In the genomic region with DNA sequence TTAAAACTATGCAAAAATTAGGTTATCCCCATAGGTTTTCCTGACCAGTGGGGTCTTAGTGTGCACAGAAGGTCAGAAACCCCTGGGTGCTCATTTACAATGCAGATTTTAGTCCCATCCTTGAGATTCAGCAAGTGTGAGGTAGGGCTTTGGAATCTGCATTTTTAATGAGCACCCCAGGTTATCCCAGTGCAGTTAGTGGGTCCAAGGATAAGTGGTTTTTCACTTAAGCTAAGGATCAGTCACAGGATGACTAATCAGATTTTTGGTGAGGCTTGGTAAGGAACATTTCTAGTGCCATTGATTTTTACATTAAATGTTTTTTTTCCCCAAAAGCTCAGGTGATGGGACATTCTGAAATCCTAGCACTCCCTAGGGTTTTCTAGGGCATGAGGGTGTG, we compare ENCODE assay signal across 20 cellular contexts.
"Had no signal": no experiment of that assay in that cellular context is flagged by ENCODE, and none has a peak within 500 bp of the region (broad histone marks: within the 10 kb centered on the region; RNA-seq: fewer than 3 reads in every experiment).

No MANE protein-coding gene starts in this region.

- H3K27me3 ChIP-seq: foreskin keratinocyte, vagina had no signal

- H3K4me3 ChIP-seq: left ventricle myocardium inferior, thoracic aorta, vagina had no signal

- H3K27ac Mint-ChIP-seq: activated CD4-positive, alpha-beta memory T cell treated with anti-CD3 and anti-CD28 coated beads for 36 hours; activated naive CD4-positive, alpha-beta T cell treated with anti-CD3 and anti-CD28 coated beads, Interleukin-2, amount 50 U/mL, for 72 hours; brain; natural killer cell; progenitor cell of endocrine pancreas; type B pancreatic cell had no signal

- H3K4me3 Mint-ChIP-seq: activated CD4-positive, alpha-beta memory T cell treated with anti-CD3 and anti-CD28 coated beads for 36 hours; brain; natural killer cell; type B pancreatic cell had no signal

- H3K36me3 ChIP-seq: left ventricle myocardium inferior, thoracic aorta, vagina had no signal

- H3K27me3 Mint-ChIP-seq: activated CD4-positive, alpha-beta memory T cell treated with anti-CD3 and anti-CD28 coated beads for 36 hours; progenitor cell of endocrine pancreas; type B pancreatic cell had no signal

- DNase-seq: activated CD4-positive, alpha-beta memory T cell treated with anti-CD3 and anti-CD28 coated beads for 36 hours; activated CD4-positive, alpha-beta T cell treated with anti-CD3 and anti-CD28 coated beads for 48 hours; activated gamma-delta T cell; activated T-cell treated with anti-CD3 and anti-CD28 coated beads for 4 hours; aorta; dermis blood vessel endothelial cell; effector CD8-positive, alpha-beta T cell; erythroblast; foreskin keratinocyte; left ventricle myocardium inferior; natural killer cell; stimulated activated CD4-positive, alpha-beta T cell treated with anti-CD3 and anti-CD28 coated beads, Interleukin-2, amount 100 ng/mL, for 48 hours; stimulated activated CD8-positive, alpha-beta memory T cell treated with anti-CD3 and anti-CD28 coated beads, Interleukin-4, amount 100 ng/mL, for 48 hours; stimulated activated naive CD4-positive, alpha-beta T cell had no signal

- H3K27ac ChIP-seq: foreskin keratinocyte, left ventricle myocardium inferior, thoracic aorta, vagina had no signal

- H3K9me3 Mint-ChIP-seq: activated CD4-positive, alpha-beta memory T cell treated with anti-CD3 and anti-CD28 coated beads for 36 hours; activated naive CD4-positive, alpha-beta T cell treated with anti-CD3 and anti-CD28 coated beads, Interleukin-2, amount 50 U/mL, for 72 hours; brain; natural killer cell; type B pancreatic cell had no signal

- ATAC-seq: activated naive CD4-positive, alpha-beta T cell treated with anti-CD3 and anti-CD28 coated beads, Interleukin-2, amount 50 U/mL, for 72 hours; foreskin keratinocyte; natural killer cell had no signal

- H3K4me1 ChIP-seq: foreskin keratinocyte had no signal

- H3K9me3 ChIP-seq: left ventricle myocardium inferior, thoracic aorta, vagina had no signal

- H3K36me3 Mint-ChIP-seq: activated CD4-positive, alpha-beta memory T cell treated with anti-CD3 and anti-CD28 coated beads for 36 hours; activated naive CD4-positive, alpha-beta T cell treated with anti-CD3 and anti-CD28 coated beads, Interleukin-2, amount 50 U/mL, for 72 hours; brain; natural killer cell; type B pancreatic cell had no signal
